ENCODE assay signal across 1 cellular context in the genomic region with DNA sequence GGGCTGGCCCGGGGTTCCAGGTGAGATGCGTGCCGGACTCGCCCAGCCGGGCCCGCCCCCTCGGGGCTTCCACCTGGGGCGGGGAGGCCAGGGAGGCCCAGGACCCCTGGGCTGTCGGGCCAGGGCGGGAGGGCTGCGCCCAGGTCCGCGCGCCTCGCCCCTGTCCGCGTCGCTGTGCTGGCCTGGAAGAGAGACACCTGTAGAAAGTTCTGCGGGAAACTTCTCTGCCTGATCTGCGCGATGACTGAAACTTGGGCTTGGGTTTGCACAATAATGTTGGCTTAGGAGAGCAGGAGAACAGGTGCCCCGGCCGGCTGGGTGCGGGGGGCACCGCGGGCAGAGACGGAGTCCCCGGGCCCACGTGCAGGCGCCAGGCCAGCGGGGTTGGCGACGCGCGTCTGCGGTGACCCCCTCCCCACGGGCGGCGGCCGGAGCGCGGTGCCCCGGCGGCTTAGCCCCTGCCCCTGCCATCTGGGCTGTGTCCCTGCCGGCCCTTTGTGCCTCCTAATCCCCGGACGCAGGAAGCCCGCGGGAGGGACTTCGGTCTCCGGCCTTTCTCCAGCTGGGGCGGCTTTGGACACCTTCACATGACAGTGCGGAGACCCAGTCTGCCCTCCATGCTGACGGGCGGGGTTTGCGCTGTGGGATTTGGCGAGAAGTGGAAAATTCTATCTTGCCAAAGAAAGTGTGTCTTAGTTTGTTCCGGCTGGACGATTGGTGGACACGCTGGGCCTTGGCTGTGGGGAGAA.
TF ChIP-seq lines count a peak whose summit lies in the region.

No MANE protein-coding gene starts in this region.

TF ChIP-seq in HepG2, 621 proteins besides CTCF, POLR2A, EP300 and RAD21 (continued from another document and continues in another):
- no peak for TF ChIP-seq TIGD3 (CRISPR knock-in tag; IDR thresholded peaks at IDR 0.05; ENCODE audit: borderline replicate concordance)
- TF ChIP-seq FOSL1 (CRISPR knock-in tag; IDR thresholded peaks at IDR 0.05; ENCODE audit: borderline replicate concordance): no peak
- TF ChIP-seq NKX3-1 (CRISPR knock-in tag; IDR thresholded peaks at IDR 0.05): no peak
- no peak for TF ChIP-seq FOXK1 (CRISPR knock-in tag; IDR thresholded peaks at IDR 0.05; ENCODE audit: borderline replicate concordance, low read depth)
- no peak for TF ChIP-seq ZNF589 (CRISPR knock-in tag; conservative IDR thresholded peaks at IDR 0.05)
- peak; percentile 55; the same call in 1 of the 2 replicates for TF ChIP-seq RFXAP (CRISPR knock-in tag; IDR thresholded peaks at IDR 0.05; ENCODE audit: borderline replicate concordance)
- no peak; the same call in 1 of the 2 replicates for TF ChIP-seq TOPORS (CRISPR knock-in tag; IDR thresholded peaks at IDR 0.05)
- TF ChIP-seq GZF1 (CRISPR knock-in tag; IDR thresholded peaks at IDR 0.05): no peak
- TF ChIP-seq ZNF367 (CRISPR knock-in tag; IDR thresholded peaks at IDR 0.05; ENCODE audit: borderline replicate concordance): no peak; the same call in 1 of the 2 replicates
- no peak for TF ChIP-seq POLR2G (IDR thresholded peaks at IDR 0.05; ENCODE audit: low read depth, low read length)
- no peak for TF ChIP-seq DR1 (CRISPR knock-in tag; IDR thresholded peaks at IDR 0.05)
- TF ChIP-seq, protein P1, sequence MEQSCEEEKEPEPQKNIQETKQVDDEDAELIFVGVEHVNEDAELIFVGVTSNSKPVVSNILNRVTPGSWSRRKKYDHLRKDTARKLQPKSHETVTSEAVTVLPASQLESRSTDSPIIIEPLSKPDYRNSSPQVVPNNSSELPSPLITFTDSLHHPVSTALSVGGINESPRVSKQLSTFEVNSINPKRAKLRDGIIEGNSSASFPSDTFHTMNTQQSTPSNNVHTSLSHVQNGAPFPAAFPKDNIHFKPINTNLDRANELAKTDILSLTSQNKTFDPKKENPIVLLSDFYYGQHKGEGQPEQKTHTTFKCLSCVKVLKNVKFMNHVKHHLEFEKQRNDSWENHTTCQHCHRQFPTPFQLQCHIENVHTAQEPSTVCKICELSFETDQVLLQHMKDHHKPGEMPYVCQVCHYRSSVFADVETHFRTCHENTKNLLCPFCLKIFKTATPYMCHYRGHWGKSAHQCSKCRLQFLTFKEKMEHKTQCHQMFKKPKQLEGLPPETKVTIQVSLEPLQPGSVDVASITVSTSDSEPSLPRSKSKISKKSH (CRISPR knock-in tag; IDR thresholded peaks at IDR 0.05; ENCODE audit: borderline replicate concordance): peak; percentile 87
- no peak for TF ChIP-seq NR3C1 (CRISPR knock-in tag; IDR thresholded peaks at IDR 0.05)
- TF ChIP-seq ZNF337 (CRISPR knock-in tag; IDR thresholded peaks at IDR 0.05; ENCODE audit: borderline replicate concordance, low read depth): no peak
- TF ChIP-seq CREB1 (IDR thresholded peaks at IDR 0.05): no peak
- TF ChIP-seq CREB1 (CRISPR knock-in tag; IDR thresholded peaks at IDR 0.05): no peak
- TF ChIP-seq, protein P2, sequence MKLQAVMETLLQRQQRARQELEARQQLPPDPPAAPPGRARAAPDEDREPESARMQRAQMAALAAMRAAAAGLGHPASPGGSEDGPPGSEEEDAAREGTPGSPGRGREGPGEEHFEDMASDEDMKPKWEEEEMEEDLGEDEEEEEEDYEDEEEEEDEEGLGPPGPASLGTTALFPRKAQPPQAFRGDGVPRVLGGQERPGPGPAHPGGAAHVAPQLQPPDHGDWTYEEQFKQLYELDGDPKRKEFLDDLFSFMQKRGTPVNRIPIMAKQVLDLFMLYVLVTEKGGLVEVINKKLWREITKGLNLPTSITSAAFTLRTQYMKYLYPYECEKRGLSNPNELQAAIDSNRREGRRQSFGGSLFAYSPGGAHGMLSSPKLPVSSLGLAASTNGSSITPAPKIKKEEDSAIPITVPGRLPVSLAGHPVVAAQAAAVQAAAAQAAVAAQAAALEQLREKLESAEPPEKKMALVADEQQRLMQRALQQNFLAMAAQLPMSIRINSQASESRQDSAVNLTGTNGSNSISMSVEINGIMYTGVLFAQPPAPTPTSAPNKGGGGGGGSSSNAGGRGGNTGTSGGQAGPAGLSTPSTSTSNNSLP (IDR thresholded peaks at IDR 0.05; ENCODE audit: low read depth, low read length): no peak
- no peak for TF ChIP-seq ZMAT5 (CRISPR knock-in tag; IDR thresholded peaks at IDR 0.05; ENCODE audit: borderline replicate concordance, low read depth)
- TF ChIP-seq ZNF230 (CRISPR knock-in tag; IDR thresholded peaks at IDR 0.05): no peak; the same call in 1 of the 2 replicates
- no peak for TF ChIP-seq SOX6 (IDR thresholded peaks at IDR 0.05)
- TF ChIP-seq SOX6 (CRISPR knock-in tag; IDR thresholded peaks at IDR 0.05): no peak
- no peak for TF ChIP-seq PBX2 (CRISPR knock-in tag; IDR thresholded peaks at IDR 0.05)
- TF ChIP-seq SALL2 (CRISPR knock-in tag; IDR thresholded peaks at IDR 0.05): no peak
- peak; percentile 12 for TF ChIP-seq ASH2L (IDR thresholded peaks at IDR 0.05; ENCODE audit: insufficient read length, low read depth, low read length)
- no peak for TF ChIP-seq ZNF256 (CRISPR knock-in tag; conservative IDR thresholded peaks at IDR 0.05)
- TF ChIP-seq ZFP37 (CRISPR knock-in tag; IDR thresholded peaks at IDR 0.05; ENCODE audit: borderline replicate concordance): no peak
- no peak for TF ChIP-seq ZNF720 (CRISPR knock-in tag; IDR thresholded peaks at IDR 0.05)
- TF ChIP-seq ZKSCAN1 (IDR thresholded peaks at IDR 0.05; ENCODE audit: low read length): no peak
- TF ChIP-seq BHLHE40 (IDR thresholded peaks at IDR 0.05; ENCODE audit: low read length): no peak
- peak; percentile 90 for TF ChIP-seq MAX (IDR thresholded peaks at IDR 0.05)
- TF ChIP-seq, protein P3, sequence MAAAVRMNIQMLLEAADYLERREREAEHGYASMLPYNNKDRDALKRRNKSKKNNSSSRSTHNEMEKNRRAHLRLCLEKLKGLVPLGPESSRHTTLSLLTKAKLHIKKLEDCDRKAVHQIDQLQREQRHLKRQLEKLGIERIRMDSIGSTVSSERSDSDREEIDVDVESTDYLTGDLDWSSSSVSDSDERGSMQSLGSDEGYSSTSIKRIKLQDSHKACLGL (CRISPR knock-in tag; IDR thresholded peaks at IDR 0.05): peak; percentile 77; the same call in 1 of the 2 replicates
- TF ChIP-seq CEBPB (IDR thresholded peaks at IDR 0.05; ENCODE audit: borderline replicate concordance, low read depth, low read length): peak; percentile 39; the same call in 1 of the 2 replicates
- TF ChIP-seq ZBTB3 (CRISPR knock-in tag; IDR thresholded peaks at IDR 0.05; ENCODE audit: borderline replicate concordance, low read depth): no peak
- no peak for TF ChIP-seq THAP7 (CRISPR knock-in tag; IDR thresholded peaks at IDR 0.05)
- TF ChIP-seq ONECUT2 (CRISPR knock-in tag; IDR thresholded peaks at IDR 0.05): no peak
- TF ChIP-seq ZFP91 (CRISPR knock-in tag; IDR thresholded peaks at IDR 0.05; ENCODE audit: borderline replicate concordance): 0 out of 2 replicates have a peak, but pooled peaks have one; percentile 64
- TF ChIP-seq ZNF33A (CRISPR knock-in tag; IDR thresholded peaks at IDR 0.05; ENCODE audit: borderline replicate concordance): no peak
- no peak for TF ChIP-seq ZNF839 (CRISPR knock-in tag; IDR thresholded peaks at IDR 0.05; ENCODE audit: borderline replicate concordance)
- TF ChIP-seq ZNF580 (CRISPR knock-in tag; IDR thresholded peaks at IDR 0.05; ENCODE audit: borderline replicate concordance, low read depth): no peak
- TF ChIP-seq LBX2 (CRISPR knock-in tag; IDR thresholded peaks at IDR 0.05; ENCODE audit: borderline replicate concordance): 0 out of 2 replicates have a peak, but pooled peaks have one; percentile 60
- no peak for TF ChIP-seq KDM1A (CRISPR knock-in tag; IDR thresholded peaks at IDR 0.05)
- TF ChIP-seq, protein P4, sequence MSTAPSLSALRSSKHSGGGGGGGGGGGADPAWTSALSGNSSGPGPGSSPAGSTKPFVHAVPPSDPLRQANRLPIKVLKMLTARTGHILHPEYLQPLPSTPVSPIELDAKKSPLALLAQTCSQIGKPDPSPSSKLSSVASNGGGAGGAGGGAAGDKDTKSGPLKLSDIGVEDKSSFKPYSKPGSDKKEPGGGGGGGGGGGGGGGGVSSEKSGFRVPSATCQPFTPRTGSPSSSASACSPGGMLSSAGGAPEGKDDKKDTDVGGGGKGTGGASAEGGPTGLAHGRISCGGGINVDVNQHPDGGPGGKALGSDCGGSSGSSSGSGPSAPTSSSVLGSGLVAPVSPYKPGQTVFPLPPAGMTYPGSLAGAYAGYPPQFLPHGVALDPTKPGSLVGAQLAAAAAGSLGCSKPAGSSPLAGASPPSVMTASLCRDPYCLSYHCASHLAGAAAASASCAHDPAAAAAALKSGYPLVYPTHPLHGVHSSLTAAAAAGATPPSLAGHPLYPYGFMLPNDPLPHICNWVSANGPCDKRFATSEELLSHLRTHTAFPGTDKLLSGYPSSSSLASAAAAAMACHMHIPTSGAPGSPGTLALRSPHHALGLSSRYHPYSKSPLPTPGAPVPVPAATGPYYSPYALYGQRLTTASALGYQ (CRISPR knock-in tag; IDR thresholded peaks at IDR 0.05): no peak
- no peak for TF ChIP-seq ZNF605 (CRISPR knock-in tag; IDR thresholded peaks at IDR 0.05)
- TF ChIP-seq, protein P5, sequence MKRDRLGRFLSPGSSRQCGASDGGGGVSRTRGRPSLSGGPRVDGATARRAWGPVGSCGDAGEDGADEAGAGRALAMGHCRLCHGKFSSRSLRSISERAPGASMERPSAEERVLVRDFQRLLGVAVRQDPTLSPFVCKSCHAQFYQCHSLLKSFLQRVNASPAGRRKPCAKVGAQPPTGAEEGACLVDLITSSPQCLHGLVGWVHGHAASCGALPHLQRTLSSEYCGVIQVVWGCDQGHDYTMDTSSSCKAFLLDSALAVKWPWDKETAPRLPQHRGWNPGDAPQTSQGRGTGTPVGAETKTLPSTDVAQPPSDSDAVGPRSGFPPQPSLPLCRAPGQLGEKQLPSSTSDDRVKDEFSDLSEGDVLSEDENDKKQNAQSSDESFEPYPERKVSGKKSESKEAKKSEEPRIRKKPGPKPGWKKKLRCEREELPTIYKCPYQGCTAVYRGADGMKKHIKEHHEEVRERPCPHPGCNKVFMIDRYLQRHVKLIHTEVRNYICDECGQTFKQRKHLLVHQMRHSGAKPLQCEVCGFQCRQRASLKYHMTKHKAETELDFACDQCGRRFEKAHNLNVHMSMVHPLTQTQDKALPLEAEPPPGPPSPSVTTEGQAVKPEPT (CRISPR knock-in tag; IDR thresholded peaks at IDR 0.05; ENCODE audit: low read depth): no peak; the same call in 1 of the 2 replicates
- no peak for TF ChIP-seq PCBP1 (IDR thresholded peaks at IDR 0.05; ENCODE audit: borderline replicate concordance, low read depth, low read length)
- TF ChIP-seq CENPX (CRISPR knock-in tag; IDR thresholded peaks at IDR 0.05): no peak
- no peak for TF ChIP-seq ARNT (IDR thresholded peaks at IDR 0.05)
